ENCODE assay signal across 1 cellular context in the genomic region with DNA sequence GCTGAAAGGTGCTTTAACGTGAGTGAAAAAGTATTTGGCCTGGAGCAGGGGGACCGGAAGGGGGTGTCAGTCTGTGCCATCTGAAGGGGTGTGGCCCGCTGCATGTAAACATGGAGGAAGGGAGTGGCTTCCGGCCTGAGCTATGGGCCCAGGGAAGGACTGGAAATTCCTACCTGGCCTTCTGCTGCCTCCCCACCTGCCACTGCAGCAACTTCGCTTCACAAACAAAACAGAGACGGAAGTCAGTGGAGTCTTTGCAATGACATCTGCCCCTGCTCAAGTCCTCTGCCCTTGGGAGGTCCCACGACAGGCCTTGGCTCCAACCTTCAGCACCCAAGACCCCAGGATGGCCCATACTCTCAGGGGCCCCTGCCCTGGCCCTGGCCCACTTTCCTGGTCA.
TF ChIP-seq lines count a peak whose summit lies in the region.

No MANE protein-coding gene starts in this region.

TF ChIP-seq in HepG2, 621 proteins besides CTCF, POLR2A, EP300 and RAD21 (continued from another document and continues in another):
- TF ChIP-seq, protein P1, sequence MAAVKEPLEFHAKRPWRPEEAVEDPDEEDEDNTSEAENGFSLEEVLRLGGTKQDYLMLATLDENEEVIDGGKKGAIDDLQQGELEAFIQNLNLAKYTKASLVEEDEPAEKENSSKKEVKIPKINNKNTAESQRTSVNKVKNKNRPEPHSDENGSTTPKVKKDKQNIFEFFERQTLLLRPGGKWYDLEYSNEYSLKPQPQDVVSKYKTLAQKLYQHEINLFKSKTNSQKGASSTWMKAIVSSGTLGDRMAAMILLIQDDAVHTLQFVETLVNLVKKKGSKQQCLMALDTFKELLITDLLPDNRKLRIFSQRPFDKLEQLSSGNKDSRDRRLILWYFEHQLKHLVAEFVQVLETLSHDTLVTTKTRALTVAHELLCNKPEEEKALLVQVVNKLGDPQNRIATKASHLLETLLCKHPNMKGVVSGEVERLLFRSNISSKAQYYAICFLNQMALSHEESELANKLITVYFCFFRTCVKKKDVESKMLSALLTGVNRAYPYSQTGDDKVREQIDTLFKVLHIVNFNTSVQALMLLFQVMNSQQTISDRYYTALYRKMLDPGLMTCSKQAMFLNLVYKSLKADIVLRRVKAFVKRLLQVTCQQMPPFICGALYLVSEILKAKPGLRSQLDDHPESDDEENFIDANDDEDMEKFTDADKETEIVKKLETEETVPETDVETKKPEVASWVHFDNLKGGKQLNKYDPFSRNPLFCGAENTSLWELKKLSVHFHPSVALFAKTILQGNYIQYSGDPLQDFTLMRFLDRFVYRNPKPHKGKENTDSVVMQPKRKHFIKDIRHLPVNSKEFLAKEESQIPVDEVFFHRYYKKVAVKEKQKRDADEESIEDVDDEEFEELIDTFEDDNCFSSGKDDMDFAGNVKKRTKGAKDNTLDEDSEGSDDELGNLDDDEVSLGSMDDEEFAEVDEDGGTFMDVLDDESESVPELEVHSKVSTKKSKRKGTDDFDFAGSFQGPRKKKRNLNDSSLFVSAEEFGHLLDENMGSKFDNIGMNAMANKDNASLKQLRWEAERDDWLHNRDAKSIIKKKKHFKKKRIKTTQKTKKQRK (IDR thresholded peaks at IDR 0.05; ENCODE audit: low read length) = no peak
- TF ChIP-seq FLYWCH1 (CRISPR knock-in tag; IDR thresholded peaks at IDR 0.05) (no peak), SATB2 (CRISPR knock-in tag; IDR thresholded peaks at IDR 0.05) (no peak), TBX2 (CRISPR knock-in tag; IDR thresholded peaks at IDR 0.05; ENCODE audit: borderline replicate concordance) (no peak; the same call in 1 of the 2 replicates), PHB2 (IDR thresholded peaks at IDR 0.05; ENCODE audit: partially characterized antibody) (no peak), HOXA5 (CRISPR knock-in tag; IDR thresholded peaks at IDR 0.05) (0 out of 2 replicates have a peak, but pooled peaks have one; percentile 71), KDM2A (CRISPR knock-in tag; IDR thresholded peaks at IDR 0.05; ENCODE audit: borderline replicate concordance, low read depth) (0 out of 2 replicates have a peak, but pooled peaks have one; percentile 42), ZNF253 (CRISPR knock-in tag; IDR thresholded peaks at IDR 0.05; ENCODE audit: borderline replicate concordance) (no peak), DPF2 (CRISPR knock-in tag; IDR thresholded peaks at IDR 0.05; ENCODE audit: borderline replicate concordance, low read depth) (0 out of 2 replicates have a peak, but pooled peaks have one; percentile 39), ARNT2 (CRISPR knock-in tag; IDR thresholded peaks at IDR 0.05; ENCODE audit: low read depth) (peak; percentile 38; the same call in 1 of the 2 replicates), KLF13 (CRISPR knock-in tag; IDR thresholded peaks at IDR 0.05) (no peak)
- TF ChIP-seq, protein P2, sequence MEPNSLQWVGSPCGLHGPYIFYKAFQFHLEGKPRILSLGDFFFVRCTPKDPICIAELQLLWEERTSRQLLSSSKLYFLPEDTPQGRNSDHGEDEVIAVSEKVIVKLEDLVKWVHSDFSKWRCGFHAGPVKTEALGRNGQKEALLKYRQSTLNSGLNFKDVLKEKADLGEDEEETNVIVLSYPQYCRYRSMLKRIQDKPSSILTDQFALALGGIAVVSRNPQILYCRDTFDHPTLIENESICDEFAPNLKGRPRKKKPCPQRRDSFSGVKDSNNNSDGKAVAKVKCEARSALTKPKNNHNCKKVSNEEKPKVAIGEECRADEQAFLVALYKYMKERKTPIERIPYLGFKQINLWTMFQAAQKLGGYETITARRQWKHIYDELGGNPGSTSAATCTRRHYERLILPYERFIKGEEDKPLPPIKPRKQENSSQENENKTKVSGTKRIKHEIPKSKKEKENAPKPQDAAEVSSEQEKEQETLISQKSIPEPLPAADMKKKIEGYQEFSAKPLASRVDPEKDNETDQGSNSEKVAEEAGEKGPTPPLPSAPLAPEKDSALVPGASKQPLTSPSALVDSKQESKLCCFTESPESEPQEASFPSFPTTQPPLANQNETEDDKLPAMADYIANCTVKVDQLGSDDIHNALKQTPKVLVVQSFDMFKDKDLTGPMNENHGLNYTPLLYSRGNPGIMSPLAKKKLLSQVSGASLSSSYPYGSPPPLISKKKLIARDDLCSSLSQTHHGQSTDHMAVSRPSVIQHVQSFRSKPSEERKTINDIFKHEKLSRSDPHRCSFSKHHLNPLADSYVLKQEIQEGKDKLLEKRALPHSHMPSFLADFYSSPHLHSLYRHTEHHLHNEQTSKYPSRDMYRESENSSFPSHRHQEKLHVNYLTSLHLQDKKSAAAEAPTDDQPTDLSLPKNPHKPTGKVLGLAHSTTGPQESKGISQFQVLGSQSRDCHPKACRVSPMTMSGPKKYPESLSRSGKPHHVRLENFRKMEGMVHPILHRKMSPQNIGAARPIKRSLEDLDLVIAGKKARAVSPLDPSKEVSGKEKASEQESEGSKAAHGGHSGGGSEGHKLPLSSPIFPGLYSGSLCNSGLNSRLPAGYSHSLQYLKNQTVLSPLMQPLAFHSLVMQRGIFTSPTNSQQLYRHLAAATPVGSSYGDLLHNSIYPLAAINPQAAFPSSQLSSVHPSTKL (CRISPR knock-in tag; IDR thresholded peaks at IDR 0.05) = peak; percentile 83
- TF ChIP-seq, protein P3, sequence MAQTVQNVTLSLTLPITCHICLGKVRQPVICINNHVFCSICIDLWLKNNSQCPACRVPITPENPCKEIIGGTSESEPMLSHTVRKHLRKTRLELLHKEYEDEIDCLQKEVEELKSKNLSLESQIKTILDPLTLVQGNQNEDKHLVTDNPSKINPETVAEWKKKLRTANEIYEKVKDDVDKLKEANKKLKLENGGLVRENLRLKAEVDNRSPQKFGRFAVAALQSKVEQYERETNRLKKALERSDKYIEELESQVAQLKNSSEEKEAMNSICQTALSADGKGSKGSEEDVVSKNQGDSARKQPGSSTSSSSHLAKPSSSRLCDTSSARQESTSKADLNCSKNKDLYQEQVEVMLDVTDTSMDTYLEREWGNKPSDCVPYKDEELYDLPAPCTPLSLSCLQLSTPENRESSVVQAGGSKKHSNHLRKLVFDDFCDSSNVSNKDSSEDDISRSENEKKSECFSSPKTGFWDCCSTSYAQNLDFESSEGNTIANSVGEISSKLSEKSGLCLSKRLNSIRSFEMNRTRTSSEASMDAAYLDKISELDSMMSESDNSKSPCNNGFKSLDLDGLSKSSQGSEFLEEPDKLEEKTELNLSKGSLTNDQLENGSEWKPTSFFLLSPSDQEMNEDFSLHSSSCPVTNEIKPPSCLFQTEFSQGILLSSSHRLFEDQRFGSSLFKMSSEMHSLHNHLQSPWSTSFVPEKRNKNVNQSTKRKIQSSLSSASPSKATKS (CRISPR knock-in tag; IDR thresholded peaks at IDR 0.05) = no peak
- TF ChIP-seq, protein P4, sequence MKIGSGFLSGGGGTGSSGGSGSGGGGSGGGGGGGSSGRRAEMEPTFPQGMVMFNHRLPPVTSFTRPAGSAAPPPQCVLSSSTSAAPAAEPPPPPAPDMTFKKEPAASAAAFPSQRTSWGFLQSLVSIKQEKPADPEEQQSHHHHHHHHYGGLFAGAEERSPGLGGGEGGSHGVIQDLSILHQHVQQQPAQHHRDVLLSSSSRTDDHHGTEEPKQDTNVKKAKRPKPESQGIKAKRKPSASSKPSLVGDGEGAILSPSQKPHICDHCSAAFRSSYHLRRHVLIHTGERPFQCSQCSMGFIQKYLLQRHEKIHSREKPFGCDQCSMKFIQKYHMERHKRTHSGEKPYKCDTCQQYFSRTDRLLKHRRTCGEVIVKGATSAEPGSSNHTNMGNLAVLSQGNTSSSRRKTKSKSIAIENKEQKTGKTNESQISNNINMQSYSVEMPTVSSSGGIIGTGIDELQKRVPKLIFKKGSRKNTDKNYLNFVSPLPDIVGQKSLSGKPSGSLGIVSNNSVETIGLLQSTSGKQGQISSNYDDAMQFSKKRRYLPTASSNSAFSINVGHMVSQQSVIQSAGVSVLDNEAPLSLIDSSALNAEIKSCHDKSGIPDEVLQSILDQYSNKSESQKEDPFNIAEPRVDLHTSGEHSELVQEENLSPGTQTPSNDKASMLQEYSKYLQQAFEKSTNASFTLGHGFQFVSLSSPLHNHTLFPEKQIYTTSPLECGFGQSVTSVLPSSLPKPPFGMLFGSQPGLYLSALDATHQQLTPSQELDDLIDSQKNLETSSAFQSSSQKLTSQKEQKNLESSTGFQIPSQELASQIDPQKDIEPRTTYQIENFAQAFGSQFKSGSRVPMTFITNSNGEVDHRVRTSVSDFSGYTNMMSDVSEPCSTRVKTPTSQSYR (CRISPR knock-in tag; IDR thresholded peaks at IDR 0.05; ENCODE audit: borderline replicate concordance) = peak; percentile 56; the same call in 1 of the 2 replicates
- TF ChIP-seq, protein P5, sequence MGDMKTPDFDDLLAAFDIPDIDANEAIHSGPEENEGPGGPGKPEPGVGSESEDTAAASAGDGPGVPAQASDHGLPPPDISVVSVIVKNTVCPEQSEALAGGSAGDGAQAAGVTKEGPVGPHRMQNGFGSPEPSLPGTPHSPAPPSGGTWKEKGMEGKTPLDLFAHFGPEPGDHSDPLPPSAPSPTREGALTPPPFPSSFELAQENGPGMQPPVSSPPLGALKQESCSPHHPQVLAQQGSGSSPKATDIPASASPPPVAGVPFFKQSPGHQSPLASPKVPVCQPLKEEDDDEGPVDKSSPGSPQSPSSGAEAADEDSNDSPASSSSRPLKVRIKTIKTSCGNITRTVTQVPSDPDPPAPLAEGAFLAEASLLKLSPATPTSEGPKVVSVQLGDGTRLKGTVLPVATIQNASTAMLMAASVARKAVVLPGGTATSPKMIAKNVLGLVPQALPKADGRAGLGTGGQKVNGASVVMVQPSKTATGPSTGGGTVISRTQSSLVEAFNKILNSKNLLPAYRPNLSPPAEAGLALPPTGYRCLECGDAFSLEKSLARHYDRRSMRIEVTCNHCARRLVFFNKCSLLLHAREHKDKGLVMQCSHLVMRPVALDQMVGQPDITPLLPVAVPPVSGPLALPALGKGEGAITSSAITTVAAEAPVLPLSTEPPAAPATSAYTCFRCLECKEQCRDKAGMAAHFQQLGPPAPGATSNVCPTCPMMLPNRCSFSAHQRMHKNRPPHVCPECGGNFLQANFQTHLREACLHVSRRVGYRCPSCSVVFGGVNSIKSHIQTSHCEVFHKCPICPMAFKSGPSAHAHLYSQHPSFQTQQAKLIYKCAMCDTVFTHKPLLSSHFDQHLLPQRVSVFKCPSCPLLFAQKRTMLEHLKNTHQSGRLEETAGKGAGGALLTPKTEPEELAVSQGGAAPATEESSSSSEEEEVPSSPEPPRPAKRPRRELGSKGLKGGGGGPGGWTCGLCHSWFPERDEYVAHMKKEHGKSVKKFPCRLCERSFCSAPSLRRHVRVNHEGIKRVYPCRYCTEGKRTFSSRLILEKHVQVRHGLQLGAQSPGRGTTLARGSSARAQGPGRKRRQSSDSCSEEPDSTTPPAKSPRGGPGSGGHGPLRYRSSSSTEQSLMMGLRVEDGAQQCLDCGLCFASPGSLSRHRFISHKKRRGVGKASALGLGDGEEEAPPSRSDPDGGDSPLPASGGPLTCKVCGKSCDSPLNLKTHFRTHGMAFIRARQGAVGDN (CRISPR knock-in tag; IDR thresholded peaks at IDR 0.05) = peak; percentile 84
- TF ChIP-seq, protein P6, sequence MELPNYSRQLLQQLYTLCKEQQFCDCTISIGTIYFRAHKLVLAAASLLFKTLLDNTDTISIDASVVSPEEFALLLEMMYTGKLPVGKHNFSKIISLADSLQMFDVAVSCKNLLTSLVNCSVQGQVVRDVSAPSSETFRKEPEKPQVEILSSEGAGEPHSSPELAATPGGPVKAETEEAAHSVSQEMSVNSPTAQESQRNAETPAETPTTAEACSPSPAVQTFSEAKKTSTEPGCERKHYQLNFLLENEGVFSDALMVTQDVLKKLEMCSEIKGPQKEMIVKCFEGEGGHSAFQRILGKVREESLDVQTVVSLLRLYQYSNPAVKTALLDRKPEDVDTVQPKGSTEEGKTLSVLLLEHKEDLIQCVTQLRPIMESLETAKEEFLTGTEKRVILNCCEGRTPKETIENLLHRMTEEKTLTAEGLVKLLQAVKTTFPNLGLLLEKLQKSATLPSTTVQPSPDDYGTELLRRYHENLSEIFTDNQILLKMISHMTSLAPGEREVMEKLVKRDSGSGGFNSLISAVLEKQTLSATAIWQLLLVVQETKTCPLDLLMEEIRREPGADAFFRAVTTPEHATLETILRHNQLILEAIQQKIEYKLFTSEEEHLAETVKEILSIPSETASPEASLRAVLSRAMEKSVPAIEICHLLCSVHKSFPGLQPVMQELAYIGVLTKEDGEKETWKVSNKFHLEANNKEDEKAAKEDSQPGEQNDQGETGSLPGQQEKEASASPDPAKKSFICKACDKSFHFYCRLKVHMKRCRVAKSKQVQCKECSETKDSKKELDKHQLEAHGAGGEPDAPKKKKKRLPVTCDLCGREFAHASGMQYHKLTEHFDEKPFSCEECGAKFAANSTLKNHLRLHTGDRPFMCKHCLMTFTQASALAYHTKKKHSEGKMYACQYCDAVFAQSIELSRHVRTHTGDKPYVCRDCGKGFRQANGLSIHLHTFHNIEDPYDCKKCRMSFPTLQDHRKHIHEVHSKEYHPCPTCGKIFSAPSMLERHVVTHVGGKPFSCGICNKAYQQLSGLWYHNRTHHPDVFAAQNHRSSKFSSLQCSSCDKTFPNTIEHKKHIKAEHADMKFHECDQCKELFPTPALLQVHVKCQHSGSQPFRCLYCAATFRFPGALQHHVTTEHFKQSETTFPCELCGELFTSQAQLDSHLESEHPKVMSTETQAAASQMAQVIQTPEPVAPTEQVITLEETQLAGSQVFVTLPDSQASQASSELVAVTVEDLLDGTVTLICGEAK (IDR thresholded peaks at IDR 0.05) = no peak
- TF ChIP-seq, protein P6 (CRISPR knock-in tag; IDR thresholded peaks at IDR 0.05) = no peak
